Comparison of ENCODE assay signal across 29 cellular contexts in the genomic region with DNA sequence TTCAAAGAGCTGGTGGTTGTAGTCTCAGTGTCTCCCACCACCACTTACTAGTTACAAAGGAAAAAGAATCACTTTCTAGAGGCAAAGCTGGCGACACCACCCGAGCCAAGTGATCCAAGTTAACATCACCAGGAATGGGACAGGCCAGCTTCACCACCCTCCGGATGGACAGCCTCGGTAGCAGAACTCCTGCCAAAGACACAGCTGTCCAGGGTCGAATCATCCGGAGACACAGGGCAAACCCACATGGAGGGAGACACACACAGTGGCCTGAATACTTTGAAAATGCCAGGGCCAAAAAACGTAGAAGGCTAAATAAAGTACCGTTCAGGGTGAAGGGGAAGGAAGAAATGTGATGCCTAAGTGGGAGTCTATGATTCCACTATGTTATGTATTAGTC. TPM values are rescaled to one million over a fixed set of nuclear protein-coding genes. Genes with fewer than 3 reads are reported as not detected.
"Had no signal": no experiment of that assay in that cellular context is flagged by ENCODE, and none has a peak within 500 bp of the region (broad histone marks: within the 10 kb centered on the region; RNA-seq: fewer than 3 reads in every experiment).

No MANE protein-coding gene starts in this region.

- H3K4me1 ChIP-seq: breast epithelium had no signal

- H3K27me3 Mint-ChIP-seq: activated CD4-positive, alpha-beta memory T cell treated with anti-CD3 and anti-CD28 coated beads for 36 hours; activated CD4-positive, alpha-beta T cell treated with anti-CD3 and anti-CD28 coated beads, Interleukin-2, amount 10 ng/mL, durations not matched to agents 7 days and 5 days; activated naive CD8-positive, alpha-beta T cell treated with anti-CD3 and anti-CD28 coated beads, Interleukin-2, amount 10 ng/mL, durations not matched to agents 7 days and 5 days; IgD-negative memory B cell; T-cell had no signal

- H3K27ac Mint-ChIP-seq: activated CD4-positive, alpha-beta memory T cell treated with anti-CD3 and anti-CD28 coated beads for 36 hours; activated CD4-positive, alpha-beta T cell treated with anti-CD3 and anti-CD28 coated beads, Interleukin-2, amount 10 ng/mL, durations not matched to agents 7 days and 5 days; activated naive CD8-positive, alpha-beta T cell treated with anti-CD3 and anti-CD28 coated beads, Interleukin-2, amount 10 ng/mL, durations not matched to agents 7 days and 5 days; activated T-helper 2 cell treated with anti-CD3 and anti-CD28 coated beads, Interferon-gamma antibody, Interleukin-2, Interleukin-4, amounts not matched to agents 10 μg/mL and 5 μg/mL and 100 μg/mL, durations not matched to agents 14 hours and 24 hours and 36 hours; T-cell had no signal

- ATAC-seq: T-cell had no signal

- H3K36me3 ChIP-seq: breast epithelium had no signal

- H3K27ac ChIP-seq: breast epithelium, SK-N-MC, VCaP had no signal

- DNase-seq: activated CD4-positive, alpha-beta memory T cell treated with anti-CD3 and anti-CD28 coated beads for 36 hours; activated CD4-positive, alpha-beta T cell treated with anti-CD3 and anti-CD28 coated beads, Interleukin-2, amount 10 ng/mL, durations not matched to agents 7 days and 5 days; activated CD4-positive, CD25-positive, alpha-beta regulatory T cell; activated CD8-positive, alpha-beta memory T cell treated with anti-CD3 and anti-CD28 coated beads for 24 hours; activated naive CD4-positive, alpha-beta T cell treated with anti-CD3 and anti-CD28 coated beads, Interleukin-2, amount 50 U/mL, for 16 hours; activated naive CD8-positive, alpha-beta T cell treated with anti-CD3 and anti-CD28 coated beads, Interleukin-2, amount 10 ng/mL, durations not matched to agents 7 days and 5 days; activated T-cell treated with anti-CD3 and anti-CD28 coated beads for 4 hours; activated T-cell treated with anti-CD3 and anti-CD28 coated beads, Interleukin-2, amount 50 U/mL, for 48 hours; aorta; KG1; NCI-H1417; NCI-H1694 treated with DMSO at 0.1 percent for 48 hours; NCI-H2029 treated with DMSO at 0.1 percent for 48 hours; NCI-H345; NCI-H510A; NCI-H526 treated with DMSO at 0.1 percent for 48 hours; NCI-H82; T-cell; T-helper 2 cell; T1000 had no signal

- H3K4me3 Mint-ChIP-seq: activated CD4-positive, alpha-beta memory T cell treated with anti-CD3 and anti-CD28 coated beads for 36 hours; activated CD4-positive, alpha-beta T cell treated with anti-CD3 and anti-CD28 coated beads, Interleukin-2, amount 10 ng/mL, durations not matched to agents 7 days and 5 days; activated naive CD8-positive, alpha-beta T cell treated with anti-CD3 and anti-CD28 coated beads, Interleukin-2, amount 10 ng/mL, durations not matched to agents 7 days and 5 days; IgD-negative memory B cell; T-cell had no signal

- H3K4me3 ChIP-seq: breast epithelium, SK-N-MC had no signal

RNA-seq across cellular contexts. Expression of gene KCNQ1, which starts 33.1 kb away (rescaled TPM):
- total RNA-seq: LHCN-M2, M059J, RPMI7951 had no signal

RNA-seq across cellular contexts. Expression of gene TRPM5, which starts 33.6 kb away (rescaled TPM):
- total RNA-seq: activated CD4-positive, alpha-beta memory T cell treated with anti-CD3 and anti-CD28 coated beads for 36 hours; activated naive CD8-positive, alpha-beta T cell treated with anti-CD3 and anti-CD28 coated beads, Interleukin-2, amount 10 ng/mL, durations not matched to agents 7 days and 5 days; activated T-helper 2 cell treated with anti-CD3 and anti-CD28 coated beads, Interferon-gamma antibody, Interleukin-2, Interleukin-4, amounts not matched to agents 10 μg/mL and 5 μg/mL and 100 μg/mL, durations not matched to agents 14 hours and 24 hours and 36 hours; aorta; breast epithelium; LHCN-M2; M059J; OCI-LY7; RPMI7951 had no signal
- polyA plus RNA-seq: IgD-negative memory B cell had no signal
